In the genomic region with DNA sequence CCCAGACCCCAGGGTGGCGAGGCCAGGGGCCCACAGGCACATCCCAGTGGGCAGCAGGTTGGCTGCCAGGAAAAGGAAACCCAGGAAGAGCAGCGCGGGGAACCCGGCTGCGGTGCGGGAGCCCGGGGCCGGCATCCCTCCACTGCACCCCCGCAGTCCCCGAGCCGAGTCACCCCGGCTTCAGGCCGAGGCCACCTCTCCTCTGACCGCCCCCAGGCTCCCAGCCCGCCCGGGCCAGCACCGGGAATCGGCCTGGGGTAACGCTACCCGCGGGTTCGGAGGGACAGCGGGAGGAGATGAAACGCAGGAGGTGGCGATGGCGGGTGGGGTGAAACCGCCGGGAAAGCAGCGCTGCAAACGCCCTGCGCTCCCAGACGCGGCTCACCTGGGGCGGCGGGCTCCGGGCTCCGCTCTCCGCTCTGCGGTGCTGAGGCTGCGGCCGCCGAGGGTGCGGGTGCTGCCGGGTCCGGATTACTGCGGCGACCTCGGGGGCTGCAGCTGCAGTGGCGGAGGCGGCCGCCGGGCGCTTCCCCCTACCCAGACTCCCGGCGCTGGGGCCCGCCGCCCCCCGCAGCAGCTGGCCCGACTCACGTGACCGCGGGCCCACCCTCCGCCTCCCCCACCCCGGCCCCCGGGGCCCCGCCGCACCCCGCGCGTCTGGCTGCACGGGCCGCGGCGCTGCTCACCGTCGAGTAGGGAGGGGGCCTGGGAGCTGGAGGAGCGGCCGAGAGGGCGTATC, we compare ENCODE assay signal across 8 cellular contexts. TPM values are rescaled to one million over a fixed set of nuclear protein-coding genes. Genes with fewer than 3 reads are reported as not detected.
DNase-seq lines count a peak whose midpoint lies in the region; ATAC-seq and TF ChIP-seq lines count a peak whose summit lies in the region.

Gene SCRN1, minus strand, starts transcription at position 545 of the 739 bp plus-strand sequence. CDS start 20,734 bp downstream, outside the sequence.

- H3K36me3 ChIP-seq in NT2/D1 (ENCODE audit: insufficient read depth, insufficient read length, low read length) (peaks cover 7% of the 10 kb centered on the region), cardiac muscle cell (no peaks in the 10 kb centered on the region), osteoblast (ENCODE audit: insufficient read depth, low read length) (no peaks in the 10 kb centered on the region)

- peaks cover 47% of the 10 kb centered on the region for H3K79me2 ChIP-seq in osteoblast (ENCODE audit: insufficient read depth, low read length)

- peak within 1 kb of the TSS; percentile 82 for H3K4me3 Mint-ChIP-seq in activated naive CD8-positive, alpha-beta T cell treated with anti-CD3 and anti-CD28 coated beads, Interleukin-2, amount 10 ng/mL, durations not matched to agents 7 days and 5 days

- H3K9me3 ChIP-seq in NT2/D1 (ENCODE audit: insufficient read depth, low read length), result peaks cover 10% of the 10 kb centered on the region
- no peaks in the 10 kb centered on the region for H3K9me3 ChIP-seq in cardiac muscle cell (ENCODE audit: low read depth)
- no peaks in the 10 kb centered on the region for H3K9me3 ChIP-seq in osteoblast (ENCODE audit: low read depth, low read length)

- POLR2A ChIA-PET in activated naive CD8-positive, alpha-beta T cell treated with anti-CD3 and anti-CD28 coated beads, Interleukin-2, amount 10 ng/mL, durations not matched to agents 7 days and 5 days (lab: Charles Lee), result interaction anchor here (1.0 to 1.3 kb wide), 2 partner anchors 37 to 38 kb away, joined by 3 to 4 read pairs; partner anchors contain the start of gene FKBP14

- H3K4me1 ChIP-seq in NT2/D1 (ENCODE audit: insufficient read depth, insufficient read length) (peaks cover 3% of the 10 kb centered on the region), cardiac muscle cell (ENCODE audit: low read depth) (no peaks in the 10 kb centered on the region), osteoblast (ENCODE audit: insufficient read depth, low read length) (peaks cover 22% of the 10 kb centered on the region)

- ATAC-seq in GM18498 (IDR thresholded peaks at IDR 0.05; ENCODE audit: unreplicated experiment) (peak; percentile 41), HG02970 (IDR thresholded peaks at IDR 0.05; ENCODE audit: low FRiP score, unreplicated experiment) (peak; percentile 36)
- peak; percentile 50 for ATAC-seq in activated naive CD8-positive, alpha-beta T cell treated with anti-CD3 and anti-CD28 coated beads, Interleukin-2, amount 10 ng/mL, durations not matched to agents 7 days and 5 days (ENCODE audit: low read depth)

- peak within 1 kb of the TSS; percentile 98 for H3K9ac ChIP-seq in NT2/D1 (ENCODE audit: insufficient read length, low read depth)

- DNase-seq in A172 (ENCODE audit: low spot score) (peak; percentile 37), NT2/D1 (ENCODE audit: low read depth, low spot score) (no peak), cardiac muscle cell (ENCODE audit: low read depth in 1 of 2, low spot score in 1 of 2) (peak in 1 of 2 donors; percentile 69), osteoblast (ENCODE audit: insufficient read length, low spot score, missing footprints) (peak; percentile 92), EL (no peak)
- DNase-seq in activated naive CD8-positive, alpha-beta T cell treated with anti-CD3 and anti-CD28 coated beads, Interleukin-2, amount 10 ng/mL, durations not matched to agents 7 days and 5 days, result peak; percentile 68

- no peak for TF ChIP-seq CTCF in cardiac muscle cell (IDR thresholded peaks at IDR 0.05; ENCODE audit: low read depth, low read length)
- no peak for TF ChIP-seq CTCF in osteoblast (IDR thresholded peaks at IDR 0.05; ENCODE audit: extremely low read depth, low read depth, low read length)

- peaks cover 3% of the 10 kb centered on the region for H3K36me3 Mint-ChIP-seq in activated naive CD8-positive, alpha-beta T cell treated with anti-CD3 and anti-CD28 coated beads, Interleukin-2, amount 10 ng/mL, durations not matched to agents 7 days and 5 days

- H3K4me1 Mint-ChIP-seq in activated naive CD8-positive, alpha-beta T cell treated with anti-CD3 and anti-CD28 coated beads, Interleukin-2, amount 10 ng/mL, durations not matched to agents 7 days and 5 days, result peaks cover 14% of the 10 kb centered on the region

- H3K4me3 ChIP-seq in NT2/D1 (ENCODE audit: insufficient read length, low read depth) (peak within 1 kb of the TSS; percentile 93), cardiac muscle cell (peak within 1 kb of the TSS; percentile 92), osteoblast (ENCODE audit: insufficient read depth, low read length) (peak within 1 kb of the TSS; percentile 90)

- peaks cover 4% of the 10 kb centered on the region for H3K9me3 Mint-ChIP-seq in activated naive CD8-positive, alpha-beta T cell treated with anti-CD3 and anti-CD28 coated beads, Interleukin-2, amount 10 ng/mL, durations not matched to agents 7 days and 5 days

- H3K27ac ChIP-seq in cardiac muscle cell (no peak within 1 kb of the TSS), osteoblast (ENCODE audit: low read depth, low read length) (peak within 1 kb of the TSS; percentile 70)

- peaks cover 3% of the 10 kb centered on the region for H4K20me1 ChIP-seq in osteoblast (ENCODE audit: insufficient read depth, low read length)

- H2AFZ ChIP-seq in osteoblast (ENCODE audit: low read length), result peak within 1 kb of the TSS; percentile 95

- H3K27me3 ChIP-seq in NT2/D1 (ENCODE audit: insufficient read depth, insufficient read length), result no peaks in the 10 kb centered on the region
- no peaks in the 10 kb centered on the region for H3K27me3 ChIP-seq in cardiac muscle cell
- no peaks in the 10 kb centered on the region for H3K27me3 ChIP-seq in osteoblast (ENCODE audit: insufficient read depth, low read length)

- H3K27ac Mint-ChIP-seq in activated naive CD8-positive, alpha-beta T cell treated with anti-CD3 and anti-CD28 coated beads, Interleukin-2, amount 10 ng/mL, durations not matched to agents 7 days and 5 days, result peak within 1 kb of the TSS; percentile 81

- H3K4me2 ChIP-seq in osteoblast (ENCODE audit: insufficient read depth, low read length), result peak within 1 kb of the TSS; percentile 82

- peaks cover 30% of the 10 kb centered on the region for H3K27me3 Mint-ChIP-seq in activated naive CD8-positive, alpha-beta T cell treated with anti-CD3 and anti-CD28 coated beads, Interleukin-2, amount 10 ng/mL, durations not matched to agents 7 days and 5 days

RNA-seq across cellular contexts. Expression of gene SCRN1, which starts in this region (rescaled TPM):
- total RNA-seq in A172 (2014; rRNA removed; shearing (Covaris generic)), result 190 and 195 TPM in 2 replicates
- total RNA-seq in activated naive CD8-positive, alpha-beta T cell treated with anti-CD3 and anti-CD28 coated beads, Interleukin-2, amount 10 ng/mL, durations not matched to agents 7 days and 5 days, result 10 to 100 TPM; 11.5 to 14.6 TPM
- total RNA-seq in cardiac muscle cell (35.7 and 48.2 TPM in 2 replicates), osteoblast (45.6 and 50.1 TPM in 2 replicates)
- 34.3 and 44.4 TPM in 2 replicates for polyA plus RNA-seq in cardiac muscle cell

Comparison
In these comparisons a context has a peak if more than half of its experiments do, and no peak if none do; other contexts are left out.
1. DNase-seq: peak in A172 (single experiment), activated naive CD8-positive, alpha-beta T cell treated with anti-CD3 and anti-CD28 coated beads, Interleukin-2, amount 10 ng/mL, durations not matched to agents 7 days and 5 days (single experiment) and osteoblast (single experiment); none in NT2/D1 (single experiment) and EL (single experiment).
2. Peak in every context shown above with its lines, with median percentiles within 50 percentile points of each other: ATAC-seq and H3K4me3 ChIP-seq.